ENCODE assay signal across 8 cellular contexts in the genomic region with DNA sequence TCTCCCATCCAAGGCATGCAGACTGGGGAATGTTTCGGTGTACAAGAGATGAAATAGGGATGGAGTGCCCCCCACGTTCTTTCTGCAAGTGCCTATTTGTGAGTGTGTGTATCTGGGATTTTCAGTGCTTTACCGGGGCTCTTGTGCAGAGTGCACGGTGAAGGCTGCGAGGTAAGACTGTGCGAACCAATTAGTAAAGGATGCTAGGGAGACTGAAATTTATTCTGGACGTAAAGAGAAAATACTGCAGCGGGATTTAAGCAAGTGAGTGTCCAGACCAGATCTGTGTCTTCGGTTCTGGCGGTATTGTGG. TPM values are rescaled to one million over a fixed set of nuclear protein-coding genes. Genes with fewer than 3 reads are reported as not detected.
DNase-seq lines count a peak whose midpoint lies in the region; ATAC-seq and TF ChIP-seq lines count a peak whose summit lies in the region.

No MANE protein-coding gene starts in this region.

- TF ChIP-seq POLR2A in breast epithelium (IDR thresholded peaks at IDR 0.05): no peak

- CTCF ChIA-PET in A673 (lab: Charles Lee): no interaction called here

- intact Hi-C loops in A673 (cut with micrococcal nuclease; ENCODE audit: unreplicated experiment) (loop anchor here (2.0 to 5.0 kb wide), 2 partner anchors 65 to 75 kb away; no protein-coding TSS in a partner anchor), breast epithelium (cut with DNase I; ENCODE audit: low total_unique reads) (no loop called here)

- H3K9ac ChIP-seq in muscle layer of colon (ENCODE audit: low read length): peak overlapping the region; percentile 59

- BruUV-seq in A673 (replicated peaks; lab: Mats Ljungman, UMichigan): TSS peak; percentile 97

- POLR2A ChIA-PET in A673 (lab: Charles Lee; ENCODE audit: low non-redundant PET): no interaction called here

- H3K4me1 ChIP-seq in A673 (ENCODE audit: insufficient read depth, low read length, poor library complexity, severe bottlenecking) (peaks cover 30% of the 10 kb centered on the region), breast epithelium (no peaks in the 10 kb centered on the region), muscle layer of colon (ENCODE audit: insufficient read depth, low read length) (peaks cover 27% of the 10 kb centered on the region)

- TF ChIP-seq CTCF in A673 (conservative IDR thresholded peaks at IDR 0.05; ENCODE audit: low read depth, low read length) (no peak), breast epithelium (IDR thresholded peaks at IDR 0.05) (no peak)

- H3K9me3 ChIP-seq in A673 (ENCODE audit: low read depth, low read length, poor library complexity, severe bottlenecking) (peaks cover 4% of the 10 kb centered on the region), breast epithelium (no peaks in the 10 kb centered on the region), muscle layer of colon (ENCODE audit: low read length) (no peaks in the 10 kb centered on the region)

- H3K4me3 ChIP-seq in A673 (ENCODE audit: low read depth, low read length, poor library complexity, severe bottlenecking) (peak overlapping the region; percentile 75), breast epithelium (peak overlapping the region; percentile 84 to 92 (median 85)), muscle layer of colon (ENCODE audit: low read depth in 1 of 2, low read length in 2 of 2) (peak overlapping the region; percentile 93)

- H3K27ac ChIP-seq in A673 (ENCODE audit: low read depth, low read length, poor library complexity, severe bottlenecking) (peak overlapping the region; percentile 89), breast epithelium (peak overlapping the region; percentile 94 to 96), muscle layer of colon (ENCODE audit: low read depth, low read length) (peak overlapping the region; percentile 93)

- DNase-seq in A673 (ENCODE audit: low spot score) (no peak), breast epithelium (ENCODE audit: low spot score in 2 of 2) (no peak), LoVo (ENCODE audit: low spot score) (no peak), cerebellar cortex (ENCODE audit: low spot score) (no peak)
- DNase-seq in stimulated activated CD4-positive, alpha-beta T cell treated with anti-CD3 and anti-CD28 coated beads, Interleukin-2, amount 100 ng/mL, for 24 hours: no peak

- ATAC-seq in GM19328 (IDR thresholded peaks at IDR 0.05; ENCODE audit: unreplicated experiment) (peak; percentile 1), HG03520 (IDR thresholded peaks at IDR 0.05; ENCODE audit: unreplicated experiment) (peak; percentile 26)

- H3K36me3 ChIP-seq in A673 (ENCODE audit: insufficient read depth, low read length, poor library complexity, severe bottlenecking) (peaks cover 17% of the 10 kb centered on the region), breast epithelium (no peaks in the 10 kb centered on the region), muscle layer of colon (ENCODE audit: insufficient read depth, low read length) (peaks cover 17% of the 10 kb centered on the region)

- H3K27me3 ChIP-seq in A673 (replicated peaks; ENCODE audit: insufficient read depth, low read depth, low read length, poor library complexity) (no peaks in the 10 kb centered on the region), breast epithelium (no peaks in the 10 kb centered on the region), muscle layer of colon (ENCODE audit: control insufficient read depth in 1 of 2, insufficient read depth in 2 of 2, low read length in 2 of 2) (no peaks in the 10 kb centered on the region)

RNA-seq across cellular contexts. Expression of a gene that starts 0.3 kb away (rescaled TPM):
- 47.6 and 51.2 TPM in 2 replicates for total RNA-seq in A673 (2021)
- total RNA-seq in breast epithelium: 10 to 100 TPM; 16.5 to 40.4 (median 38.3) TPM
